ENCODE assay signal across 29 cellular contexts in genomic region chr7:151319189-151319588, GRCh38.
"Had no signal": no experiment of that assay in that cellular context is flagged by ENCODE, and none has a peak within 500 bp of the region (broad histone marks: within the 10 kb centered on the region; RNA-seq: fewer than 3 reads in every experiment).

No MANE protein-coding gene starts in this region.

- H3K27me3 ChIP-seq: pancreas, right lobe of liver, sigmoid colon, stomach, thyroid gland, tibial nerve, upper lobe of left lung, vagina had no signal

- H3K27me3 Mint-ChIP-seq: natural killer cell treated with Interleukin-12 subunit alpha and Interleukin-12 subunit beta and Interleukin-15 and Interleukin-18, amount 100 ng/mL, for 72 hours; stimulated activated naive B cell treated with anti-CD40 and anti-IgM and Interleukin-4, amounts not matched to agents 10 μg/mL and 1 μg/mL and 100 μg/mL, for 72 hours had no signal

- DNase-seq: naive thymus-derived CD8-positive, alpha-beta T cell; nephron progenitor cell; occipital lobe; pancreas; psoas muscle; right cardiac atrium; sigmoid colon; small intestine; stimulated activated CD4-positive, alpha-beta T cell treated with anti-CD3 and anti-CD28 coated beads, Interleukin-15, amount 100 ng/mL, for 24 hours; stimulated activated CD4-positive, alpha-beta T cell treated with anti-CD3 and anti-CD28 coated beads, Interleukin-2, amount 100 ng/mL, for 24 hours; stimulated activated CD4-positive, alpha-beta T cell treated with anti-CD3 and anti-CD28 coated beads, Interleukin-2, amount 100 ng/mL, for 48 hours; stimulated activated CD4-positive, alpha-beta T cell treated with anti-CD3 and anti-CD28 coated beads, Interleukin-4, amount 100 ng/mL, for 24 hours; stimulated activated naive B cell treated with anti-CD40 and anti-IgM and Interleukin-4, amounts not matched to agents 10 μg/mL and 1 μg/mL and 100 μg/mL, for 72 hours; stimulated activated naive CD4-positive, alpha-beta T cell treated with Interleukin-2 at 50 U/mL for 16 hours; stomach; thyroid gland; trophoblast cell; upper lobe of left lung had no signal

- H3K27ac Mint-ChIP-seq: natural killer cell treated with Interleukin-12 subunit alpha and Interleukin-12 subunit beta and Interleukin-15 and Interleukin-18, amount 100 ng/mL, for 72 hours; nephron progenitor cell; progenitor cell of endocrine pancreas; stimulated activated effector memory CD8-positive, alpha-beta T cell treated with anti-CD3 and anti-CD28 coated beads, Interleukin-12 subunit alpha, Interleukin-12 subunit beta, amount 100 ng/mL, for 72 hours; stimulated activated naive B cell treated with anti-CD40 and anti-IgM and Interleukin-4, amounts not matched to agents 10 μg/mL and 1 μg/mL and 100 μg/mL, for 72 hours; stimulated activated naive CD8-positive, alpha-beta T cell treated with anti-CD3 and anti-CD28 coated beads, Interleukin-15, Interleukin-2, amounts not matched to agents 100 ng/mL and 50 ng/mL, for 24 hours had no signal

- H3K9me3 ChIP-seq: pancreas, psoas muscle, right lobe of liver, sigmoid colon, thyroid gland, vagina had no signal

- FAIRE-seq: pancreas, small intestine, urothelium cell line had no signal

- ATAC-seq: naive thymus-derived CD8-positive, alpha-beta T cell; natural killer cell treated with Interleukin-12 subunit alpha and Interleukin-12 subunit beta and Interleukin-15 and Interleukin-18, amount 100 ng/mL, for 72 hours; pancreas; psoas muscle; right cardiac atrium; right lobe of liver; stimulated activated effector memory CD8-positive, alpha-beta T cell treated with anti-CD3 and anti-CD28 coated beads, Interleukin-12 subunit alpha, Interleukin-12 subunit beta, amount 100 ng/mL, for 72 hours; stimulated activated naive B cell treated with anti-CD40 and anti-IgM and Interleukin-4, amounts not matched to agents 10 μg/mL and 1 μg/mL and 100 μg/mL, for 72 hours had no signal

- H3K4me3 ChIP-seq: pancreas, psoas muscle, right lobe of liver, sigmoid colon, stomach, thoracic aorta, thyroid gland, tibial nerve, upper lobe of left lung, vagina had no signal

- H3K4me1 Mint-ChIP-seq: neural crest cell had no signal

- H3K4me3 Mint-ChIP-seq: naive thymus-derived CD8-positive, alpha-beta T cell; natural killer cell treated with Interleukin-12 subunit alpha and Interleukin-12 subunit beta and Interleukin-15 and Interleukin-18, amount 100 ng/mL, for 72 hours; nephron progenitor cell; neural crest cell; stimulated activated effector memory CD8-positive, alpha-beta T cell treated with anti-CD3 and anti-CD28 coated beads, Interleukin-12 subunit alpha, Interleukin-12 subunit beta, amount 100 ng/mL, for 72 hours; stimulated activated naive B cell treated with anti-CD40 and anti-IgM and Interleukin-4, amounts not matched to agents 10 μg/mL and 1 μg/mL and 100 μg/mL, for 72 hours; stimulated activated naive CD8-positive, alpha-beta T cell treated with anti-CD3 and anti-CD28 coated beads, Interleukin-15, Interleukin-2, amounts not matched to agents 100 ng/mL and 50 ng/mL, for 24 hours had no signal

- H3K27ac ChIP-seq: neutrophil, pancreas, psoas muscle, right lobe of liver, sigmoid colon, stomach, thoracic aorta, thyroid gland, tibial nerve, upper lobe of left lung, vagina had no signal

- H3K36me3 ChIP-seq: neutrophil, pancreas, right lobe of liver, sigmoid colon, stomach, thoracic aorta, thyroid gland, tibial nerve, upper lobe of left lung, vagina had no signal

- H3K4me1 ChIP-seq: pancreas, psoas muscle, right lobe of liver, thyroid gland, vagina had no signal

- H3K36me3 Mint-ChIP-seq: stimulated activated effector memory CD8-positive, alpha-beta T cell treated with anti-CD3 and anti-CD28 coated beads, Interleukin-12 subunit alpha, Interleukin-12 subunit beta, amount 100 ng/mL, for 72 hours had no signal
